Comparison of ENCODE assay signal across 32 cellular contexts in genomic region chr21:16145052-16145451, GRCh38.
"Had no signal": no experiment of that assay in that cellular context is flagged by ENCODE, and none has a peak within 500 bp of the region (broad histone marks: within the 10 kb centered on the region; RNA-seq: fewer than 3 reads in every experiment).

No MANE protein-coding gene starts in this region.

- H3K27ac ChIP-seq: adrenal gland, body of pancreas, brain microvascular endothelial cell, breast epithelium, VCaP had no signal

- H3K4me1 ChIP-seq: adrenal gland, body of pancreas, breast epithelium had no signal

- DNase-seq: activated B cell treated with CpG ODN at 0.5 μM for 24 hours; activated CD4-positive, alpha-beta memory T cell treated with anti-CD3 and anti-CD28 coated beads for 36 hours; activated CD4-positive, alpha-beta T cell treated with anti-CD3 and anti-CD28 coated beads for 4 hours; activated CD4-positive, alpha-beta T cell treated with anti-CD3 and anti-CD28 coated beads, Interleukin-2, amount 10 ng/mL, durations not matched to agents 24 days and 14 days; activated CD4-positive, alpha-beta T cell treated with anti-CD3 and anti-CD28 coated beads, Interleukin-2, amount 50 U/mL, for 1 hour; activated CD4-positive, alpha-beta T cell treated with anti-CD3 and anti-CD28 coated beads, Interleukin-2, amount 50 U/mL, for 4 hours; activated CD4-positive, CD25-positive, alpha-beta regulatory T cell treated with anti-CD3 and anti-CD28 coated beads, Interleukin-2, amount 50 U/mL, for 72 hours; activated CD8-positive, alpha-beta memory T cell treated with anti-CD3 and anti-CD28 coated beads, Interleukin-2, amount 50 U/mL, for 4 hours; activated CD8-positive, alpha-beta T cell treated with anti-CD3 and anti-CD28 coated beads for 36 hours; activated effector memory CD4-positive, alpha-beta T cell treated with anti-CD3 and anti-CD28 coated beads, Interleukin-2, amount 50 U/mL, for 16 hours; activated gamma-delta T cell treated with Interleukin-2 at 50 U/mL for 16 hours; activated naive CD4-positive, alpha-beta T cell; activated naive CD4-positive, alpha-beta T cell treated with anti-CD3 and anti-CD28 coated beads for 36 hours; activated naive CD4-positive, alpha-beta T cell treated with anti-CD3 and anti-CD28 coated beads, Interleukin-2, amount 50 U/mL, for 16 hours; activated naive CD8-positive, alpha-beta T cell treated with anti-CD3 and anti-CD28 coated beads for 36 hours; activated T-cell treated with anti-CD3 and anti-CD28 coated beads for 4 hours; activated T-cell treated with anti-CD3 and anti-CD28 coated beads, Interleukin-2, amount 50 U/mL, for 1 hour; activated T-cell treated with anti-CD3 and anti-CD28 coated beads, Interleukin-2, amount 50 U/mL, for 4 hours; activated T-cell treated with anti-CD3 and anti-CD28 coated beads, Interleukin-2, amount 50 U/mL, for 72 hours; adrenal gland; amniotic stem cell; body of pancreas; brain microvascular endothelial cell; central memory CD4-positive, alpha-beta T cell; T-helper 2 cell; T-helper 9 cell had no signal

- H3K9me3 ChIP-seq: adrenal gland, body of pancreas, breast epithelium had no signal

- H3K4me3 ChIP-seq: adrenal gland, body of pancreas, breast epithelium had no signal

- FAIRE-seq: astrocyte, TTC549 had no signal

- ATAC-seq: activated CD8-positive, alpha-beta T cell treated with anti-CD3 and anti-CD28 coated beads for 36 hours; activated naive CD4-positive, alpha-beta T cell treated with anti-CD3 and anti-CD28 coated beads, Interleukin-2, amount 50 U/mL, for 72 hours; activated T-cell treated with anti-CD3 and anti-CD28 coated beads, Interleukin-2, amount 50 U/mL, for 4 hours; activated T-cell treated with anti-CD3 and anti-CD28 coated beads, Interleukin-2, amount 50 U/mL, for 72 hours; activated T-helper 17 cell treated with anti-CD3 and anti-CD28 coated beads, Interleukin-2, amount 50 U/mL, for 72 hours; body of pancreas had no signal

- H3K27me3 ChIP-seq: adrenal gland, body of pancreas, brain microvascular endothelial cell, breast epithelium had no signal

- H3K36me3 ChIP-seq: adrenal gland, brain microvascular endothelial cell, breast epithelium had no signal
